ENCODE assay signal across 8 cellular contexts in the genomic region with DNA sequence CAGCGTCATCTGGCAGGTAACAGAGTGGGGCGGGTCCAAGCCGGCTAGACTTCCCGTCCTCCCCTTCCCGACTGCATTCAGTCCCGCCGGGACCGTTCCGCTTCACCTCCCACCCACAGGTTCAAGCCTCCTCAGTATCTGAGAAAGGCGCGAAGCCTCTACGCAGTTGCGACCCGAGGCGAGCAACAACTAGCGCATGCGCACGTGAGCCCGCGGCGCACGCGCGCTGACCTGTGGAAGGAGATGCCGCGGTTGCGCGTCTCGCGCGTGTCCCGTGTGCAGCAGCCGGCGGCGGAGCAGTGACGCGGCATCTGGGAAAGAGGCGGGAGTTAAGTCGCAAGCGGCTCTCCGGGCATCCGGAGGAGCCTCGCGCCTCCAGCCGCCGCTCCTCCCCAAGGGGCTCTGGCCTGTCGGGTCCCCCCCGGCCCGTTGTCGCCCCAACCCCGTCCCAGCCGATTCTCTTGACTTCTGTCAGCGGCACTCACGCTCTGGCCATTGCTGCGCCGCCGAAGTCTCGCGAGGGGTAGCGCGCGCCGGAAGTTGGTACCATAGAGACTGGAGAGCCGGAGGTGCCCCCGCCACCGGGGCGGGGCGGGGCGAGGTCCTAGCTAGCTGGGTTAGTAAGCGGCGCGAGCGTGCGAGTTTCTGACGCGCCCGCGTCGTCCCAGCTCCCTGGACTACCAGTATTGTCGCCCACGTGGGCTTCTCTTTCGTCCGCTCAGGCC. TPM values are rescaled to one million over a fixed set of nuclear protein-coding genes. Genes with fewer than 3 reads are reported as not detected.
A peak's percentile ranks its signal among the peaks of the same experiment; 100 is the strongest.
DNase-seq lines count a peak whose midpoint lies in the region; ATAC-seq and TF ChIP-seq lines count a peak whose summit lies in the region.

Gene THAP7, minus strand, starts transcription at position 518 of the 725 bp plus-strand sequence. Its CDS starts 207 bp downstream, at position 311.

- H3K9me3 ChIP-seq in hepatocyte (ENCODE audit: low read depth) = no peaks in the 10 kb centered on the region

- DNase-seq in NCI-H2081 treated with DMSO at 0.1 percent for 48 hours (lab: John Stamatoyannopoulos, UW) (peak; percentile 73), T1000 (lab: John Stamatoyannopoulos, UW) (peak; percentile 92), astrocyte of the hippocampus (ENCODE audit: low read depth, low spot score) (peak; percentile 98), hepatocyte (ENCODE audit: low spot score) (peak; percentile 98), retina (peak; percentile 100), cortex of kidney (lab: John Stamatoyannopoulos, UW) (no peak)

- H3K4me3 ChIP-seq in hepatocyte = peak within 1 kb of the TSS; percentile 72

- ATAC-seq in GM18519 (IDR thresholded peaks at IDR 0.05; ENCODE audit: low FRiP score, unreplicated experiment) (peak; percentile 60), HG03045 (IDR thresholded peaks at IDR 0.05; ENCODE audit: unreplicated experiment) (peak; percentile 86)

- H2AFZ ChIP-seq in hepatocyte = peak within 1 kb of the TSS; percentile 75

- H3K4me1 ChIP-seq in hepatocyte (ENCODE audit: insufficient read depth) = peaks cover 21% of the 10 kb centered on the region

- under 1% methylated on average over 81 of the region's 83 CpGs for WGBS in hepatocyte (ENCODE audit: low lambda C conversion rate, missing lambda C conversion rate)

- peak within 1 kb of the TSS; percentile 99 for H3K27ac ChIP-seq in hepatocyte

- no peak for TF ChIP-seq CTCF in hepatocyte (IDR thresholded peaks at IDR 0.05; ENCODE audit: poor library complexity)

- H3K9me2 ChIP-seq in hepatocyte (replicated peaks; ENCODE audit: insufficient read depth) = no peaks in the 10 kb centered on the region

- peak within 1 kb of the TSS; percentile 98 for H3K4me2 ChIP-seq in hepatocyte

- peaks cover 33% of the 10 kb centered on the region for H3K79me2 ChIP-seq in hepatocyte

- no peaks in the 10 kb centered on the region for H4K20me1 ChIP-seq in hepatocyte (ENCODE audit: insufficient read depth, poor library complexity, severe bottlenecking)

- no peaks in the 10 kb centered on the region for H3K27me3 ChIP-seq in hepatocyte

- H3K36me3 ChIP-seq in hepatocyte (replicated peaks; ENCODE audit: insufficient read depth, low read depth) = no peaks in the 10 kb centered on the region

RNA-seq across cellular contexts. Expression of gene THAP7, which starts in this region (rescaled TPM):
- 26.2 and 38.4 TPM in 2 replicates for total RNA-seq in hepatocyte
- polyA plus RNA-seq in hepatocyte = 40.5 and 41.2 TPM in 2 replicates
